14 cellular contexts compared by ENCODE assay signal in genomic region chr5:31889131-31889561, GRCh38.
DNase-seq lines count a peak whose midpoint lies in the region; ATAC-seq and TF ChIP-seq lines count a peak whose summit lies in the region.
"Had no signal": no experiment of that assay in that cellular context is flagged by ENCODE, and none has a peak within 500 bp of the region (broad histone marks: within the 10 kb centered on the region; RNA-seq: fewer than 3 reads in every experiment).

No MANE protein-coding gene starts in this region.

- DNase-seq in NCI-H82 treated with DMSO at 0.1 percent for 48 hours (lab: John Stamatoyannopoulos, UW; ENCODE audit: unreplicated experiment): peak; percentile 80
- DNase-seq in sigmoid colon: no peak
- DNase-seq in RWPE1 (ENCODE audit: low spot score): no peak
- no peak for DNase-seq in smooth muscle cell (lab: John Stamatoyannopoulos, UW; ENCODE audit: unreplicated experiment)
- DNase-seq: NCI-H1436 treated with DMSO at 0.1 percent for 48 hours; PC-3; stimulated activated CD4-positive, alpha-beta T cell treated with anti-CD3 and anti-CD28 coated beads, Interleukin-4, amount 100 ng/mL, for 24 hours; stimulated activated naive B cell treated with anti-CD40 and anti-IgM and Interleukin-4, amounts not matched to agents 10 μg/mL and 1 μg/mL and 100 μg/mL, for 72 hours; T-cell had no signal

- H3K4me3 ChIP-seq in HUES64 (ENCODE audit: low read length): no peak overlapping the region
- peak overlapping the region; percentile 2 for H3K4me3 ChIP-seq in iPS-18a (ENCODE audit: low read length)
- no peak overlapping the region for H3K4me3 ChIP-seq in sigmoid colon
- no peak overlapping the region for H3K4me3 ChIP-seq in smooth muscle cell

- H3K27ac ChIP-seq in HUES64 (ENCODE audit: low read depth, low read length) (peak overlapping the region; percentile 75; the same call in 1 of the 2 replicates), iPS-18a (ENCODE audit: low read length) (no peak overlapping the region), sigmoid colon (peak overlapping the region; percentile 16 to 42 (median 20)), RWPE1 (no peak overlapping the region), smooth muscle cell (ENCODE audit: low read depth) (no peak overlapping the region)

- no peaks in the 10 kb centered on the region for H3K27me3 ChIP-seq in HUES64 (ENCODE audit: insufficient read depth, low read length)
- no peaks in the 10 kb centered on the region for H3K27me3 ChIP-seq in iPS-18a (ENCODE audit: control insufficient read depth, insufficient read depth, low read length)
- H3K27me3 ChIP-seq in sigmoid colon: no peaks in the 10 kb centered on the region
- H3K27me3 ChIP-seq in smooth muscle cell (ENCODE audit: low read depth): no peaks in the 10 kb centered on the region

- H3K79me2 ChIP-seq in smooth muscle cell (ENCODE audit: low read depth): no peaks in the 10 kb centered on the region

- no peak for TF ChIP-seq POLR2A in sigmoid colon (IDR thresholded peaks at IDR 0.05)

- 19% methylated on average over 5 of the region's 5 CpGs for WGBS in HUES64
- 44 to 64% methylated on average over 5 of the region's 5 CpGs for WGBS in sigmoid colon, 2 donors
- WGBS in smooth muscle cell (ENCODE audit: low lambda C conversion rate): 43% methylated on average over 5 of the region's 5 CpGs

- H3K9me3 ChIP-seq in HUES64 (ENCODE audit: insufficient read depth, low read depth, low read length): no peaks in the 10 kb centered on the region
- H3K9me3 ChIP-seq in iPS-18a (ENCODE audit: control insufficient read depth, low read depth, low read length): no peaks in the 10 kb centered on the region
- no peaks in the 10 kb centered on the region for H3K9me3 ChIP-seq in sigmoid colon
- no peaks in the 10 kb centered on the region for H3K9me3 ChIP-seq in smooth muscle cell (replicated peaks; ENCODE audit: low read depth)

- no peak overlapping the region for H2AFZ ChIP-seq in smooth muscle cell (ENCODE audit: low read depth)

- H3K4me1 ChIP-seq in HUES64 (ENCODE audit: insufficient read depth, low read length): peaks cover 39% of the 10 kb centered on the region
- H3K4me1 ChIP-seq in iPS-18a (ENCODE audit: control insufficient read depth, low read depth, low read length): peaks cover 22% of the 10 kb centered on the region
- peaks cover 0 to 18% (median 13%) of the 10 kb centered on the region in 4 donors for H3K4me1 ChIP-seq in sigmoid colon
- peaks cover 8% of the 10 kb centered on the region for H3K4me1 ChIP-seq in smooth muscle cell (ENCODE audit: low read depth)

- CTCF ChIA-PET in RWPE1 (lab: Yijun Ruan, JAX): no interaction called here

- TF ChIP-seq EP300 in sigmoid colon (IDR thresholded peaks at IDR 0.05): no peak

- H3K36me3 ChIP-seq in HUES64 (ENCODE audit: insufficient read depth, low read length) (no peaks in the 10 kb centered on the region), iPS-18a (ENCODE audit: control insufficient read depth, low read depth, low read length) (no peaks in the 10 kb centered on the region), sigmoid colon (no peaks in the 10 kb centered on the region), smooth muscle cell (ENCODE audit: low read depth) (no peaks in the 10 kb centered on the region)

- H4K20me1 ChIP-seq in smooth muscle cell (ENCODE audit: low read depth): no peaks in the 10 kb centered on the region

- TF ChIP-seq CTCF in sigmoid colon (IDR thresholded peaks at IDR 0.05): no peak
- TF ChIP-seq CTCF in RWPE1 (conservative IDR thresholded peaks at IDR 0.05; ENCODE audit: low read depth): no peak
- no peak for TF ChIP-seq CTCF in smooth muscle cell (IDR thresholded peaks at IDR 0.05; ENCODE audit: borderline replicate concordance, insufficient read depth, poor library complexity, severe bottlenecking)

- H3K9ac ChIP-seq in HUES64 (ENCODE audit: low read depth, low read length) (no peak overlapping the region), iPS-18a (ENCODE audit: low read length) (no peak overlapping the region), smooth muscle cell (ENCODE audit: low read depth) (no peak overlapping the region)

- POLR2A ChIA-PET in RWPE1 (lab: Yijun Ruan, JAX; ENCODE audit: low non-redundant PET): no interaction called here

- ATAC-seq in GM21360 (IDR thresholded peaks at IDR 0.05; ENCODE audit: unreplicated experiment) (no peak), HG03139 (IDR thresholded peaks at IDR 0.05; ENCODE audit: unreplicated experiment) (no peak)
- ATAC-seq: HCT116; PC-3; stimulated activated naive B cell treated with anti-CD40 and anti-IgM and Interleukin-4, amounts not matched to agents 10 μg/mL and 1 μg/mL and 100 μg/mL, for 72 hours; T-cell had no signal

- no peaks in the 10 kb centered on the region for H3F3A ChIP-seq in smooth muscle cell (ENCODE audit: low read depth)

- intact Hi-C loops in sigmoid colon (cut with DNase I): no loop called here

- no peak overlapping the region for H3K4me2 ChIP-seq in smooth muscle cell

Comparison
In these comparisons a context has a peak if more than half of its experiments do, and no peak if none do; other contexts are left out.
1. H3K27ac ChIP-seq: peak in HUES64 (single experiment) and sigmoid colon (4 of 4); none in iPS-18a (single experiment), RWPE1 (single experiment) and smooth muscle cell (single experiment).